Comparison of ENCODE assay signal across 13 cellular contexts in the genomic region with DNA sequence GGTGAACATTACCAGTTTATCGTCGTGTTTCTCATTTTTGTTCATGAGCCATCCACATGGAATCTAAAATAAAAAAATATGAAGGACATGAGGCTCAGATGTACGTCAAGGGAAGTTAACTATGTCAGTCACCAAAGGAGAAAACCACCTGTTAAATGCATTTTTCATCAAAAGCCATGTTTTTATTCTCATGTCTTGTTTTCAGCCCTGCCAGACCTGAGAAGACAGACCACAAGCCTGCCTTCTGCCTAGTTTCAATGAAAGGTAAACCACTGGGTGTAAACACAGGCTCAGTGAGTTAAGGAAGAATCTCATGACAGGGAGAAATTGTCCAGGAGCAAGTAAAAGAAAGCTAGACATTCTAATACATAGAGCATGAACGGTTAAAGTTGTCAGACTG.
"Had no signal": no experiment of that assay in that cellular context is flagged by ENCODE, and none has a peak within 500 bp of the region (broad histone marks: within the 10 kb centered on the region; RNA-seq: fewer than 3 reads in every experiment).

No MANE protein-coding gene starts in this region.

- H3K4me1 ChIP-seq: ascending aorta, gastrocnemius medialis had no signal

- H3K27me3 ChIP-seq: ascending aorta, gastrocnemius medialis had no signal

- H3K9me3 Mint-ChIP-seq: activated naive CD4-positive, alpha-beta T cell treated with anti-CD3 and anti-CD28 coated beads, Interleukin-2, amount 10 ng/mL, durations not matched to agents 7 days and 5 days had no signal

- DNase-seq: activated CD4-positive, alpha-beta T cell treated with anti-CD3 and anti-CD28 coated beads, Interleukin-2, amount 50 U/mL, for 4 hours; activated naive CD4-positive, alpha-beta T cell treated with anti-CD3 and anti-CD28 coated beads, Interleukin-2, amount 10 ng/mL, durations not matched to agents 7 days and 5 days; activated T-cell treated with anti-CD3 and anti-CD28 coated beads, Interleukin-2, amount 50 U/mL, for 1 hour; gastrocnemius medialis; head of caudate nucleus; kidney; midbrain; occipital lobe; stimulated activated CD4-positive, alpha-beta T cell treated with anti-CD3 and anti-CD28 coated beads, Interleukin-4, amount 100 ng/mL, for 1 hour; WERI-Rb-1 had no signal

- H3K36me3 ChIP-seq: ascending aorta, gastrocnemius medialis, WERI-Rb-1 had no signal

- H3K27ac Mint-ChIP-seq: activated naive CD4-positive, alpha-beta T cell treated with anti-CD3 and anti-CD28 coated beads, Interleukin-2, amount 10 ng/mL, durations not matched to agents 7 days and 5 days had no signal

- H3K4me3 Mint-ChIP-seq: activated naive CD4-positive, alpha-beta T cell treated with anti-CD3 and anti-CD28 coated beads, Interleukin-2, amount 10 ng/mL, durations not matched to agents 7 days and 5 days had no signal

- H3K9me3 ChIP-seq: ascending aorta, gastrocnemius medialis had no signal

- H3K4me3 ChIP-seq: ascending aorta, coronary artery, gastrocnemius medialis had no signal

- ATAC-seq: left lobe of liver had no signal

- H3K27ac ChIP-seq: ascending aorta, coronary artery, gastrocnemius medialis, WERI-Rb-1 had no signal
